Comparison of ENCODE assay signal across 21 cellular contexts in the genomic region with DNA sequence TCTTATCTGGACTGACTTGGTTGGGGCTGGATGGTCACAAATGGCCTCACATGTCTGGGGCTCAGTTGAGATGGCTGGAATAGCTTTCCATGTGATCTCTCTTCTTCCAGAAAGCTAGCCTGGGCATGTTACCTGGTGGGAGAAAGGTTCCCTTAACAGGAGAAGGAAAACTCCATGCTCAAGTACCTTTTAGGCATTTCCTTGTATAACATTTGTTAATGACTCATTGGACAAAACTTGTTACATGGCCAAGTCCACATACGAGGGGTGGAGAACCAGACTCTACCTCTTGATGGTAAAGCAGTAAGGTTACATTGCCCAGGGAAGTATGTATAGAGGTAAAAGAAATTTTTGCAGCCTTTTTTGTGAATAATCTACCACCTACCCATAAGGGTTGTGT.
DNase-seq lines count a peak whose midpoint lies in the region; ATAC-seq and TF ChIP-seq lines count a peak whose summit lies in the region.
"Had no signal": no experiment of that assay in that cellular context is flagged by ENCODE, and none has a peak within 500 bp of the region (broad histone marks: within the 10 kb centered on the region; RNA-seq: fewer than 3 reads in every experiment).

No MANE protein-coding gene starts in this region.

- POLR2A ChIA-PET in PC-3 (lab: Charles Lee; ENCODE audit: unreplicated experiment): no interaction called here

- WGBS in spleen, 5 donors: 86 to 94% (median 91%) methylated on average over 1 of the region's 1 CpG

- CTCF ChIA-PET in PC-3 (lab: Charles Lee): no interaction called here

- intact Hi-C loops in PC-3 (cut with micrococcal nuclease): no loop called here
- intact Hi-C loops in lower lobe of right lung (cut with DNase I): no loop called here
- intact Hi-C loops in spleen (cut with DNase I; ENCODE audit: low total_unique reads): no loop called here
- intact Hi-C loops in left cardiac atrium (cut with DNase I): no loop called here

- TF ChIP-seq POLR2A in spleen (IDR thresholded peaks at IDR 0.05): no peak

- H3K9ac ChIP-seq in PC-3 (ENCODE audit: low read length): no peak overlapping the region
- H3K9ac ChIP-seq: KMS-11 had no signal

- H3K9me3 ChIP-seq in PC-3 (ENCODE audit: low read length) (peaks cover 16% of the 10 kb centered on the region), lower lobe of right lung (peaks cover 11% of the 10 kb centered on the region), spleen (peaks cover 4 to 32% (median 23%) of the 10 kb centered on the region in 8 donors)

- no peaks in the 10 kb centered on the region for H4K20me1 ChIP-seq in PC-3 (ENCODE audit: low read length)

- no peak overlapping the region for H3K4me2 ChIP-seq in PC-3 (ENCODE audit: low read length)
- H3K4me2 ChIP-seq: GM23338, KMS-11 had no signal

- no peak for TF ChIP-seq CTCF in PC-3 (conservative IDR thresholded peaks at IDR 0.05; ENCODE audit: low read depth, low read length)
- TF ChIP-seq CTCF in epithelial cell of proximal tubule (conservative IDR thresholded peaks at IDR 0.05; ENCODE audit: low read depth, low read length): no peak
- TF ChIP-seq CTCF in lower lobe of right lung (IDR thresholded peaks at IDR 0.05): no peak
- TF ChIP-seq CTCF in spleen (IDR thresholded peaks at IDR 0.05 in 8 of 11, conservative IDR thresholded peaks at IDR 0.05 in 3 of 11): no peak

- no peaks in the 10 kb centered on the region for H3F3A ChIP-seq in PC-3 (ENCODE audit: low read length, unreplicated experiment)

- H2AFZ ChIP-seq in PC-3 (ENCODE audit: low read length): no peak overlapping the region
- H2AFZ ChIP-seq: GM23338 had no signal

- DNase-seq in HK-2 (ENCODE audit: unreplicated experiment) (peak; percentile 10), PC-3 (peak; percentile 82), epithelial cell of proximal tubule (ENCODE audit: low read depth) (peak; percentile 44), lower lobe of right lung (no peak), spleen (no peak), mesenteric fat pad (ENCODE audit: low spot score) (no peak), left cardiac atrium (no peak)
- DNase-seq: Caco-2; CD4-positive, CD25-positive, alpha-beta regulatory T cell; DMS79; MM.1S; NCI-H1105 treated with DMSO at 0.1 percent for 48 hours; NCI-H1694 treated with DMSO at 0.1 percent for 48 hours; NCI-H2107; NCI-H446; NCI-H69; SW 1271 had no signal

- peaks cover 15% of the 10 kb centered on the region for H3K27me3 ChIP-seq in PC-3 (ENCODE audit: low read length)
- H3K27me3 ChIP-seq in lower lobe of right lung (ENCODE audit: low read depth): no peaks in the 10 kb centered on the region
- H3K27me3 ChIP-seq in spleen (replicated peaks in 1 of 7): no peaks in the 10 kb centered on the region

- H3K4me1 ChIP-seq in PC-3 (ENCODE audit: insufficient read depth, low read length) (no peaks in the 10 kb centered on the region), lower lobe of right lung (no peaks in the 10 kb centered on the region), spleen (no peaks in the 10 kb centered on the region)
- H3K4me1 ChIP-seq: Caco-2 had no signal

- no peaks in the 10 kb centered on the region for H3K36me3 ChIP-seq in PC-3 (ENCODE audit: low read depth, low read length)
- H3K36me3 ChIP-seq in lower lobe of right lung: no peaks in the 10 kb centered on the region
- H3K36me3 ChIP-seq in spleen: no peaks in the 10 kb centered on the region

- H3K9me2 ChIP-seq in PC-3 (replicated peaks; ENCODE audit: low read length): no peaks in the 10 kb centered on the region

- no peak overlapping the region for H3K27ac ChIP-seq in PC-3 (ENCODE audit: low read length)
- no peak overlapping the region for H3K27ac ChIP-seq in lower lobe of right lung
- H3K27ac ChIP-seq in spleen: no peak overlapping the region
- H3K27ac ChIP-seq: KMS-11 had no signal

- no TSS peak for BruUV-seq in PC-3 (replicated peaks; lab: Mats Ljungman, UMichigan)

- ATAC-seq in PC-3: peak; percentile 69
- ATAC-seq in lower lobe of right lung: peak; percentile 49 to 58
- no peak for ATAC-seq in left cardiac atrium
- no peak for ATAC-seq in HG03520 (IDR thresholded peaks at IDR 0.05; ENCODE audit: unreplicated experiment)
- ATAC-seq: GM23338, HepG2 had no signal

- H3K4me3 ChIP-seq in PC-3 (ENCODE audit: low read length) (no peak overlapping the region), epithelial cell of proximal tubule (ENCODE audit: low read depth, low read length) (no peak overlapping the region), lower lobe of right lung (no peak overlapping the region), spleen (no peak overlapping the region)
- H3K4me3 ChIP-seq: GM23338 had no signal

- no peaks in the 10 kb centered on the region for H3K79me2 ChIP-seq in PC-3 (ENCODE audit: low read length)

Comparison
In these comparisons a context has a peak if more than half of its experiments do, and no peak if none do; other contexts are left out.
1. DNase-seq: peak in HK-2 (single experiment), PC-3 (single experiment) and epithelial cell of proximal tubule (single experiment); none in lower lobe of right lung (single experiment), spleen (single experiment), mesenteric fat pad (single experiment) and left cardiac atrium (single experiment).
2. ATAC-seq: peak in PC-3 (single experiment) and lower lobe of right lung (2 of 2); none in left cardiac atrium (0 of 2) and HG03520 (single experiment).